In the genomic region with DNA sequence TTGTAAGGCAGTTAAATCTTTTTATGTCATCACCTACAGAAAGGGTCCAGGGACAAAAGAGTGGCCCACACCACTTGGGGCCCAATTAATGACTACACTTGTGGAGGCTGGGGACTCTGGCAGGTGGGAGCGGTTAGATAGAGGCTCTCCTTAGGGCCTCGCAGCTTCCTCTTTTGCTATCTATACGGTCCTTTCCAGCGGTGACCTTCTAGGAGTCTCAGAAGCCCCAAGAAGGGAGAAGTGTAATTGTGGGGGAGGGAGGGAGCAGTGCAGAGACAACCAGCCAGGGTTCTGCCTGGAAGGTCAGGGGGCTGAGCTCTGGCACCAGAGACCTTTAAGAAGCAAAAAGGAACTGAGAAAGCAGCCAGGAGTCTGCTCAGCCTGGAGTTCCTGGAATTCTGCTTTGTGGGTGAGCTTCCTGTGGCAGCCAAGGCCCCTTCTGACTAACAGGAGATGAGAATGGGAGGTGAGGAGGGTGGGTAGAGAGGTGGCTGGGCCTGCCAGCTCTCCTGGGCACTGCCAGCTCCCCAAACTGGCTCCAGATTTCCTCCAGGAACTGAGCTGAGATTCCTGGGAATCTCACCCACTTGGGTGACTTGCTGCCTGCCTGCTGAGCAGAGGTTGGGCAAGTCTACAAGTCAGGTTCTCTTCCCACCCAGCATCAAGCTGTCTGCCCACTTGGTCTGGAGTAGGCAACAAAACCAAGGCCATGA, we compare ENCODE assay signal across 1 cellular context.
TF ChIP-seq lines count a peak whose summit lies in the region.

No MANE protein-coding gene starts in this region.

TF ChIP-seq in GM23338, 12 proteins besides CTCF, POLR2A, EP300 and RAD21 (continued from another document):
- TF ChIP-seq, protein P1, sequence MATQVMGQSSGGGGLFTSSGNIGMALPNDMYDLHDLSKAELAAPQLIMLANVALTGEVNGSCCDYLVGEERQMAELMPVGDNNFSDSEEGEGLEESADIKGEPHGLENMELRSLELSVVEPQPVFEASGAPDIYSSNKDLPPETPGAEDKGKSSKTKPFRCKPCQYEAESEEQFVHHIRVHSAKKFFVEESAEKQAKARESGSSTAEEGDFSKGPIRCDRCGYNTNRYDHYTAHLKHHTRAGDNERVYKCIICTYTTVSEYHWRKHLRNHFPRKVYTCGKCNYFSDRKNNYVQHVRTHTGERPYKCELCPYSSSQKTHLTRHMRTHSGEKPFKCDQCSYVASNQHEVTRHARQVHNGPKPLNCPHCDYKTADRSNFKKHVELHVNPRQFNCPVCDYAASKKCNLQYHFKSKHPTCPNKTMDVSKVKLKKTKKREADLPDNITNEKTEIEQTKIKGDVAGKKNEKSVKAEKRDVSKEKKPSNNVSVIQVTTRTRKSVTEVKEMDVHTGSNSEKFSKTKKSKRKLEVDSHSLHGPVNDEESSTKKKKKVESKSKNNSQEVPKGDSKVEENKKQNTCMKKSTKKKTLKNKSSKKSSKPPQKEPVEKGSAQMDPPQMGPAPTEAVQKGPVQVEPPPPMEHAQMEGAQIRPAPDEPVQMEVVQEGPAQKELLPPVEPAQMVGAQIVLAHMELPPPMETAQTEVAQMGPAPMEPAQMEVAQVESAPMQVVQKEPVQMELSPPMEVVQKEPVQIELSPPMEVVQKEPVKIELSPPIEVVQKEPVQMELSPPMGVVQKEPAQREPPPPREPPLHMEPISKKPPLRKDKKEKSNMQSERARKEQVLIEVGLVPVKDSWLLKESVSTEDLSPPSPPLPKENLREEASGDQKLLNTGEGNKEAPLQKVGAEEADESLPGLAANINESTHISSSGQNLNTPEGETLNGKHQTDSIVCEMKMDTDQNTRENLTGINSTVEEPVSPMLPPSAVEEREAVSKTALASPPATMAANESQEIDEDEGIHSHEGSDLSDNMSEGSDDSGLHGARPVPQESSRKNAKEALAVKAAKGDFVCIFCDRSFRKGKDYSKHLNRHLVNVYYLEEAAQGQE (IDR thresholded peaks at IDR 0.05; ENCODE audit: unreplicated experiment): no peak
- TF ChIP-seq POLR2AphosphoS5 (IDR thresholded peaks at IDR 0.05; ENCODE audit: low read depth) (no peak), STAT1 (IDR thresholded peaks at IDR 0.05; ENCODE audit: unreplicated experiment) (no peak), ZNF331 (CRISPR knock-in tag; IDR thresholded peaks at IDR 0.05; ENCODE audit: low read depth) (no peak), ZNF114 (CRISPR knock-in tag; IDR thresholded peaks at IDR 0.05) (no peak), EZH2 (IDR thresholded peaks at IDR 0.05; ENCODE audit: low read depth, unreplicated experiment) (no peak), NANOG (IDR thresholded peaks at IDR 0.05; ENCODE audit: borderline replicate concordance) (no peak), ETS1 (IDR thresholded peaks at IDR 0.05) (no peak)
TF ChIP-seq in GM23338: peak in this region for 0.
